7 cellular contexts compared by ENCODE assay signal in genomic region chr7:142477801-142478200, GRCh38.
A peak's percentile ranks its signal among the peaks of the same experiment; 100 is the strongest.
DNase-seq lines count a peak whose midpoint lies in the region; ATAC-seq and TF ChIP-seq lines count a peak whose summit lies in the region.
"Not testable (repeated sequence)": the region's sequence is repeated elsewhere in the genome, so short reads cannot be mapped to it uniquely, and the experiment has no call there.

No MANE protein-coding gene starts in this region.

- POLR2A ChIA-PET in CD8-positive, alpha-beta memory T cell (lab: Charles Lee) = not testable (repeated sequence)

- not testable (repeated sequence) for H3K36me3 ChIP-seq in CD8-positive, alpha-beta memory T cell (ENCODE audit: insufficient read depth, low read length); Loucy (ENCODE audit: insufficient read depth, low read length); adipocyte (ENCODE audit: control insufficient read depth, insufficient read depth, low read length, severe bottlenecking)

- H3K27me3 Mint-ChIP-seq in CD8-positive, alpha-beta memory T cell; activated CD4-positive, alpha-beta T cell treated with anti-CD3 and anti-CD28 coated beads, Interleukin-2, amount 10 ng/mL, durations not matched to agents 24 days and 14 days; activated T-helper 17 cell treated with anti-CD3 and anti-CD28 coated beads, Interleukin-2, amount 50 U/mL, for 72 hours; effector memory CD8-positive, alpha-beta T cell: not testable (repeated sequence)

- not testable (repeated sequence) for H3K27ac ChIP-seq in CD8-positive, alpha-beta memory T cell (ENCODE audit: low read depth, low read length)

- H3F3A ChIP-seq in Loucy (ENCODE audit: low read depth) = peaks cover 17% of the 10 kb centered on the region

- H3K4me2 ChIP-seq in Loucy (ENCODE audit: low read depth, low read length, poor library complexity, severe bottlenecking) = peak overlapping the region; percentile 83

- not testable (repeated sequence) for TF ChIP-seq CTCF in Loucy (conservative IDR thresholded peaks at IDR 0.05; ENCODE audit: low read length)

- not testable (repeated sequence) for H4K20me1 ChIP-seq in Loucy (ENCODE audit: insufficient read depth, low read length, poor library complexity, severe bottlenecking)

- DNase-seq in CD8-positive, alpha-beta memory T cell; activated CD4-positive, alpha-beta T cell treated with anti-CD3 and anti-CD28 coated beads, Interleukin-2, amount 10 ng/mL, durations not matched to agents 24 days and 14 days; adipocyte (ENCODE audit: low read depth); effector memory CD8-positive, alpha-beta T cell; stimulated activated effector memory CD8-positive, alpha-beta T cell treated with anti-CD3 and anti-CD28 coated beads, Interleukin-12 subunit alpha, Interleukin-12 subunit beta, amount 100 ng/mL, for 72 hours (ENCODE audit: low spot score in 2 of 2): not testable (repeated sequence)

- not testable (repeated sequence) for H3K27me3 ChIP-seq in CD8-positive, alpha-beta memory T cell (ENCODE audit: insufficient read depth, low read length, poor library complexity, severe bottlenecking); Loucy (ENCODE audit: insufficient read depth, low read length, poor library complexity, severe bottlenecking); adipocyte (replicated peaks; ENCODE audit: control insufficient read depth, insufficient read depth, low read length)

- H3K27ac Mint-ChIP-seq in CD8-positive, alpha-beta memory T cell = peak overlapping the region in 4 of 8 donors; percentile 11 to 84 (median 78)
- peak overlapping the region; percentile 77 for H3K27ac Mint-ChIP-seq in activated CD4-positive, alpha-beta T cell treated with anti-CD3 and anti-CD28 coated beads, Interleukin-2, amount 10 ng/mL, durations not matched to agents 24 days and 14 days
- H3K27ac Mint-ChIP-seq in activated T-helper 17 cell treated with anti-CD3 and anti-CD28 coated beads, Interleukin-2, amount 50 U/mL, for 72 hours = peak overlapping the region; percentile 74
- peak overlapping the region; percentile 28 to 49 for H3K27ac Mint-ChIP-seq in effector memory CD8-positive, alpha-beta T cell
- H3K27ac Mint-ChIP-seq in stimulated activated effector memory CD8-positive, alpha-beta T cell treated with anti-CD3 and anti-CD28 coated beads, Interleukin-12 subunit alpha, Interleukin-12 subunit beta, amount 100 ng/mL, for 72 hours = peak overlapping the region; percentile 17

- CTCF ChIA-PET in CD8-positive, alpha-beta memory T cell (lab: Charles Lee) = interaction anchor here (0.7 to 4.7 kb wide), 9 partner anchors 11 to 334 kb away, joined by 3 to 55 read pairs (median 5); no protein-coding TSS in a partner anchor

- H3K4me3 ChIP-seq in CD8-positive, alpha-beta memory T cell (ENCODE audit: low read length) = peak overlapping the region; percentile 47
- peak overlapping the region; percentile 57 for H3K4me3 ChIP-seq in Loucy (ENCODE audit: low read length, poor library complexity, severe bottlenecking)
- H3K4me3 ChIP-seq in adipocyte (ENCODE audit: low read length) = not testable (repeated sequence)

- H3K79me2 ChIP-seq in Loucy (ENCODE audit: insufficient read depth, low read length) = not testable (repeated sequence)

- H3K9me3 Mint-ChIP-seq in CD8-positive, alpha-beta memory T cell; activated CD4-positive, alpha-beta T cell treated with anti-CD3 and anti-CD28 coated beads, Interleukin-2, amount 10 ng/mL, durations not matched to agents 24 days and 14 days; activated T-helper 17 cell treated with anti-CD3 and anti-CD28 coated beads, Interleukin-2, amount 50 U/mL, for 72 hours; effector memory CD8-positive, alpha-beta T cell; stimulated activated effector memory CD8-positive, alpha-beta T cell treated with anti-CD3 and anti-CD28 coated beads, Interleukin-12 subunit alpha, Interleukin-12 subunit beta, amount 100 ng/mL, for 72 hours: not testable (repeated sequence)

- not testable (repeated sequence) for H3K9me3 ChIP-seq in CD8-positive, alpha-beta memory T cell (ENCODE audit: low read length); Loucy (ENCODE audit: insufficient read depth, low read depth, low read length); adipocyte (ENCODE audit: control insufficient read depth, low read length)

- H3K36me3 Mint-ChIP-seq in CD8-positive, alpha-beta memory T cell; activated CD4-positive, alpha-beta T cell treated with anti-CD3 and anti-CD28 coated beads, Interleukin-2, amount 10 ng/mL, durations not matched to agents 24 days and 14 days (ENCODE audit: low read depth); activated T-helper 17 cell treated with anti-CD3 and anti-CD28 coated beads, Interleukin-2, amount 50 U/mL, for 72 hours (ENCODE audit: low read depth); effector memory CD8-positive, alpha-beta T cell (ENCODE audit: insufficient read depth); stimulated activated effector memory CD8-positive, alpha-beta T cell treated with anti-CD3 and anti-CD28 coated beads, Interleukin-12 subunit alpha, Interleukin-12 subunit beta, amount 100 ng/mL, for 72 hours: not testable (repeated sequence)

- not testable (repeated sequence) for H3K9me2 ChIP-seq in Loucy (replicated peaks; ENCODE audit: low read depth, low read length)

- H3K4me1 Mint-ChIP-seq in CD8-positive, alpha-beta memory T cell = peaks cover 54 to 78% (median 63%) of the 10 kb centered on the region in 3 donors
- H3K4me1 Mint-ChIP-seq in activated CD4-positive, alpha-beta T cell treated with anti-CD3 and anti-CD28 coated beads, Interleukin-2, amount 10 ng/mL, durations not matched to agents 24 days and 14 days = peaks cover 32% of the 10 kb centered on the region
- peaks cover 24% of the 10 kb centered on the region for H3K4me1 Mint-ChIP-seq in activated T-helper 17 cell treated with anti-CD3 and anti-CD28 coated beads, Interleukin-2, amount 50 U/mL, for 72 hours
- peaks cover 16 to 19% of the 10 kb centered on the region in 2 donors for H3K4me1 Mint-ChIP-seq in effector memory CD8-positive, alpha-beta T cell (ENCODE audit: low read depth in 2 of 2)
- H3K4me1 Mint-ChIP-seq in stimulated activated effector memory CD8-positive, alpha-beta T cell treated with anti-CD3 and anti-CD28 coated beads, Interleukin-12 subunit alpha, Interleukin-12 subunit beta, amount 100 ng/mL, for 72 hours = peaks cover 18% of the 10 kb centered on the region

- peak overlapping the region in 6 of 7 donors; percentile 27 to 74 (median 60) for H3K4me3 Mint-ChIP-seq in CD8-positive, alpha-beta memory T cell
- peak overlapping the region; percentile 57 for H3K4me3 Mint-ChIP-seq in activated CD4-positive, alpha-beta T cell treated with anti-CD3 and anti-CD28 coated beads, Interleukin-2, amount 10 ng/mL, durations not matched to agents 24 days and 14 days
- peak overlapping the region; percentile 67 for H3K4me3 Mint-ChIP-seq in activated T-helper 17 cell treated with anti-CD3 and anti-CD28 coated beads, Interleukin-2, amount 50 U/mL, for 72 hours
- peak overlapping the region in 1 of 2 donors; percentile 56 for H3K4me3 Mint-ChIP-seq in effector memory CD8-positive, alpha-beta T cell
- not testable (repeated sequence) for H3K4me3 Mint-ChIP-seq in stimulated activated effector memory CD8-positive, alpha-beta T cell treated with anti-CD3 and anti-CD28 coated beads, Interleukin-12 subunit alpha, Interleukin-12 subunit beta, amount 100 ng/mL, for 72 hours

- H3K4me1 ChIP-seq in CD8-positive, alpha-beta memory T cell (ENCODE audit: insufficient read depth, low read length) = peaks cover 71% of the 10 kb centered on the region
- H3K4me1 ChIP-seq in Loucy (ENCODE audit: insufficient read depth, low read length, poor library complexity, severe bottlenecking) (peaks cover 78% of the 10 kb centered on the region), adipocyte (ENCODE audit: control insufficient read depth, insufficient read depth, low read length) (peaks cover 29% of the 10 kb centered on the region)

- not testable (repeated sequence) for H2AFZ ChIP-seq in Loucy (ENCODE audit: low read length)

- intact Hi-C loops in activated CD4-positive, alpha-beta T cell treated with anti-CD3 and anti-CD28 coated beads, Interleukin-2, amount 10 ng/mL, durations not matched to agents 24 days and 14 days (cut with micrococcal nuclease) = not testable (repeated sequence)

- H3K9ac ChIP-seq in Loucy (ENCODE audit: low read depth, low read length, poor library complexity, severe bottlenecking) (peak overlapping the region; percentile 84), adipocyte (ENCODE audit: low read length) (peak overlapping the region; percentile 50)

- peak; percentile 27 for ATAC-seq in activated T-helper 17 cell treated with anti-CD3 and anti-CD28 coated beads, Interleukin-2, amount 50 U/mL, for 72 hours (replicated peaks)
- not testable (repeated sequence) for ATAC-seq in effector memory CD8-positive, alpha-beta T cell (replicated peaks); stimulated activated effector memory CD8-positive, alpha-beta T cell treated with anti-CD3 and anti-CD28 coated beads, Interleukin-12 subunit alpha, Interleukin-12 subunit beta, amount 100 ng/mL, for 72 hours
